Comparison of ENCODE assay signal across 10 cellular contexts in the genomic region with DNA sequence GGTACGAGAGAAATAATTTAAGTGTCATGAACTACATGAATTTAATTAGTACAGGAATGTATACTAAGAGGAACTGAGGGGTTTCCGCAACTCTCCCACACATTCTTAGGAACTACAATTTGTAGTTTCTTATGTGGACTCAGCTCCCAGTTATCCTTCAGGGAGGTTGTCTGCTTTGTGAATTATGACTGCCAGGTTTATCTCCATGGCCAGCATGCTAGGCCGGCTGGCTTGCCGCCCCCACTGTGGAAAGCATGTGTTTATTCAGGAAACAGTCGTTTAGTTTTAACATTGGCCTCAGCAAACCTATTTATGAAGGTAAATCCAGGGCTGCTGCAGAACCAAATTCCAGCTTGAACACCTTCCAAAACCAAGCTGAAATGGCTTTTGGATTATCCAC.
"Had no signal": no experiment of that assay in that cellular context is flagged by ENCODE, and none has a peak within 500 bp of the region (broad histone marks: within the 10 kb centered on the region; RNA-seq: fewer than 3 reads in every experiment).

No MANE protein-coding gene starts in this region.

- H3K4me3 ChIP-seq: heart left ventricle, psoas muscle, uterus had no signal

- H3K9me3 ChIP-seq: psoas muscle, uterus had no signal

- H3K27ac ChIP-seq: heart left ventricle, psoas muscle, uterus had no signal

- H3K27me3 ChIP-seq: heart left ventricle, uterus had no signal

- H3K36me3 ChIP-seq: heart left ventricle, uterus had no signal

- H3K4me1 ChIP-seq: heart left ventricle, psoas muscle, uterus had no signal

- DNase-seq: effector memory CD4-positive, alpha-beta T cell; heart left ventricle; hippocampal formation; left colon; natural killer cell; psoas muscle; small intestine; stimulated activated CD4-positive, alpha-beta T cell treated with anti-CD3 and anti-CD28 coated beads, Interleukin-12 subunit alpha, Interleukin-12 subunit beta, amount 100 ng/mL, for 4 hours; stimulated activated naive CD4-positive, alpha-beta T cell treated with Interleukin-2 at 50 U/mL for 16 hours; uterus had no signal
